In genomic region chr7:100022621-100023020, GRCh38 we compare ENCODE assay signal across 1 cellular context.
TF ChIP-seq lines count a peak whose summit lies in the region.

No MANE protein-coding gene starts in this region.

TF ChIP-seq in HepG2, 621 proteins besides CTCF, POLR2A, EP300 and RAD21:
- TF ChIP-seq, protein P1, sequence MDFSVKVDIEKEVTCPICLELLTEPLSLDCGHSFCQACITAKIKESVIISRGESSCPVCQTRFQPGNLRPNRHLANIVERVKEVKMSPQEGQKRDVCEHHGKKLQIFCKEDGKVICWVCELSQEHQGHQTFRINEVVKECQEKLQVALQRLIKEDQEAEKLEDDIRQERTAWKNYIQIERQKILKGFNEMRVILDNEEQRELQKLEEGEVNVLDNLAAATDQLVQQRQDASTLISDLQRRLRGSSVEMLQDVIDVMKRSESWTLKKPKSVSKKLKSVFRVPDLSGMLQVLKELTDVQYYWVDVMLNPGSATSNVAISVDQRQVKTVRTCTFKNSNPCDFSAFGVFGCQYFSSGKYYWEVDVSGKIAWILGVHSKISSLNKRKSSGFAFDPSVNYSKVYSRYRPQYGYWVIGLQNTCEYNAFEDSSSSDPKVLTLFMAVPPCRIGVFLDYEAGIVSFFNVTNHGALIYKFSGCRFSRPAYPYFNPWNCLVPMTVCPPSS (IDR thresholded peaks at IDR 0.05) = no peak
- 0 out of 2 replicates have a peak, but pooled peaks have one; percentile 21 for TF ChIP-seq ZNF652 (CRISPR knock-in tag; IDR thresholded peaks at IDR 0.05; ENCODE audit: borderline replicate concordance, low read depth)
- TF ChIP-seq TEAD3 (CRISPR knock-in tag; optimal IDR thresholded peaks at IDR 0.05; ENCODE audit: borderline replicate concordance) = peak; percentile 22
- peak; percentile 54 for TF ChIP-seq CEBPG (CRISPR knock-in tag; IDR thresholded peaks at IDR 0.05)
- TF ChIP-seq POLR2G (IDR thresholded peaks at IDR 0.05; ENCODE audit: low read depth, low read length) = peak; percentile 59; the same call in 1 of the 2 replicates
- 0 out of 2 replicates have a peak, but pooled peaks have one; percentile 14 for TF ChIP-seq SALL1 (CRISPR knock-in tag; IDR thresholded peaks at IDR 0.05)
- TF ChIP-seq FOXA3 (CRISPR knock-in tag; IDR thresholded peaks at IDR 0.05) = 0 out of 2 replicates have a peak, but pooled peaks have one; percentile 5
- no peak for TF ChIP-seq SOX6 (IDR thresholded peaks at IDR 0.05)
- 0 out of 2 replicates have a peak, but pooled peaks have one; percentile 24 for TF ChIP-seq SOX6 (CRISPR knock-in tag; IDR thresholded peaks at IDR 0.05)
- TF ChIP-seq NCOA2 (CRISPR knock-in tag; IDR thresholded peaks at IDR 0.05) = peak; percentile 19; the same call in 1 of the 2 replicates
- TF ChIP-seq, protein P2, sequence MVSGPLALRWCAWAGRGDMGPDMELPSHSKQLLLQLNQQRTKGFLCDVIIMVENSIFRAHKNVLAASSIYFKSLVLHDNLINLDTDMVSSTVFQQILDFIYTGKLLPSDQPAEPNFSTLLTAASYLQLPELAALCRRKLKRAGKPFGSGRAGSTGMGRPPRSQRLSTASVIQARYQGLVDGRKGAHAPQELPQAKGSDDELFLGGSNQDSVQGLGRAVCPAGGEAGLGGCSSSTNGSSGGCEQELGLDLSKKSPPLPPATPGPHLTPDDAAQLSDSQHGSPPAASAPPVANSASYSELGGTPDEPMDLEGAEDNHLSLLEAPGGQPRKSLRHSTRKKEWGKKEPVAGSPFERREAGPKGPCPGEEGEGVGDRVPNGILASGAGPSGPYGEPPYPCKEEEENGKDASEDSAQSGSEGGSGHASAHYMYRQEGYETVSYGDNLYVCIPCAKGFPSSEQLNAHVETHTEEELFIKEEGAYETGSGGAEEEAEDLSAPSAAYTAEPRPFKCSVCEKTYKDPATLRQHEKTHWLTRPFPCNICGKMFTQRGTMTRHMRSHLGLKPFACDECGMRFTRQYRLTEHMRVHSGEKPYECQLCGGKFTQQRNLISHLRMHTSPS (CRISPR knock-in tag; IDR thresholded peaks at IDR 0.05; ENCODE audit: low read depth) = 0 out of 2 replicates have a peak, but pooled peaks have one; percentile 49
- no peak for TF ChIP-seq FOXP1 (IDR thresholded peaks at IDR 0.05)
- TF ChIP-seq FOXP1 (CRISPR knock-in tag; IDR thresholded peaks at IDR 0.05) = no peak
- TF ChIP-seq ZNF574 (CRISPR knock-in tag; IDR thresholded peaks at IDR 0.05) = 0 out of 2 replicates have a peak, but pooled peaks have one; percentile 13
- TF ChIP-seq RBFOX2 (IDR thresholded peaks at IDR 0.05; ENCODE audit: low read depth, low read length) = 0 out of 2 replicates have a peak, but pooled peaks have one; percentile 25
- no peak for TF ChIP-seq ZNF557 (CRISPR knock-in tag; IDR thresholded peaks at IDR 0.05)
